In the genomic region with DNA sequence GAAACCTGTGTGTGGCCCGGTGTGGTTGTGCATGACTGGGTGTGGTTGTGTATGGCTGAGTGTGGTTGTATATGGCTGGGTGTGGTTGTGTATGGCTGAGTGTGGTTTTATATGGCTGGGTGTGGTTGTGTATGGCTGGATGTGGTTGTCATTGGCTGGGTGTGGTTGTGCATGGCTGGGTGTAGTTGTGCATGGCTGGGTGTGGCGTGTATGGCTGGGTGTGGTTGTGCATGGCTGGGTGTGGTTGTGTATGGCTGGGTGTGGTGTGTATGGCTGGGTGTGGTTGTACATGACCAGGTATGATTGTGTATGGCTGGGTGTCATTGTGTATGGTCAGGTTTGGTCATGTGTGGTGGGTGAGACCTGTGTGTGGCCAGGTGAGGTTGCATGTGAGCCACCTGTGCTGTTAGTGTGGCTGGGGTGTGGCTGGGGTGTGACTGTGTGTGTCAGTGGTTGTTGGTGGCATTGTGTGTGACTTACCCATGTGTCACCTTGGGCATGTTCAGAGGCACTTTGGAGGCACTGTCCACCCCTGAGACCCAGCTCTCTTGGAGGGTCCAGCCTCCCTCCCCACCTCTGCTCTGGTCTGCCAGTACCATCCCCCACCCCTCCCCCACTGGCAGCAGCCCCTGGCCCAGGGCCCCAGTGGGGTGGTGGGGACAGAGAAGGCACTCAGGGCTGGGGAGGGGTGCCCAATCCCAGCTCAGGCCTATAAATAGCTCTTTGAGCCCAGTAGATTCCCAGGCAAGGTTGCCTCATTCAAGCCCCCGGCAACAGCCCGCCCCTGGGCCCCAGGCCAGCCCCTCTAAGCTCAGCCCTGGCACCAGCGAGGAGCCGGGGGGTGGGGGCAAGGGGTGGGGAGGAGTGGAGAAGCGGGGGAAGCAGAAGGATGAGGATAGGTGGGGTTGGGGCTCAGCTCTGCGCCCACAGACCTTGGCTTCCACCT, we compare ENCODE assay signal across 19 cellular contexts. TPM values are rescaled to one million over a fixed set of nuclear protein-coding genes. Genes with fewer than 3 reads are reported as not detected.
DNase-seq lines count a peak whose midpoint lies in the region; ATAC-seq, FAIRE-seq and TF ChIP-seq lines count a peak whose summit lies in the region.
"Had no signal": no experiment of that assay in that cellular context is flagged by ENCODE, and none has a peak within 500 bp of the region (broad histone marks: within the 10 kb centered on the region; RNA-seq: fewer than 3 reads in every experiment).

No MANE protein-coding gene starts in this region.

- no peak for ATAC-seq in activated CD8-positive, alpha-beta memory T cell treated with anti-CD3 and anti-CD28 coated beads, Interleukin-2, amount 10 ng/mL, durations not matched to agents 7 days and 5 days
- no peak for ATAC-seq in pancreas
- ATAC-seq: body of pancreas had no signal

- H3K4me1 ChIP-seq in pancreas, result no peaks in the 10 kb centered on the region
- H3K4me1 ChIP-seq: body of pancreas had no signal

- CTCF ChIA-PET in activated CD8-positive, alpha-beta memory T cell treated with anti-CD3 and anti-CD28 coated beads, Interleukin-2, amount 10 ng/mL, durations not matched to agents 7 days and 5 days (lab: Charles Lee), result interaction anchor here (0.9 kb wide), 1 partner anchor 153 kb away, joined by 3 read pairs; no protein-coding TSS in a partner anchor

- H3K9me3 ChIP-seq in pancreas, result no peaks in the 10 kb centered on the region
- H3K9me3 ChIP-seq: body of pancreas had no signal

- H3K9me3 Mint-ChIP-seq in activated CD8-positive, alpha-beta memory T cell treated with anti-CD3 and anti-CD28 coated beads, Interleukin-2, amount 10 ng/mL, durations not matched to agents 7 days and 5 days (ENCODE audit: low read depth), result no peaks in the 10 kb centered on the region
- H3K9me3 Mint-ChIP-seq: type B pancreatic cell had no signal

- no peak overlapping the region for H3K4me3 Mint-ChIP-seq in activated CD8-positive, alpha-beta memory T cell treated with anti-CD3 and anti-CD28 coated beads, Interleukin-2, amount 10 ng/mL, durations not matched to agents 7 days and 5 days
- H3K4me3 Mint-ChIP-seq: type B pancreatic cell had no signal

- no peak for TF ChIP-seq CTCF in pancreas (IDR thresholded peaks at IDR 0.05)

- H3K27ac Mint-ChIP-seq in activated CD8-positive, alpha-beta memory T cell treated with anti-CD3 and anti-CD28 coated beads, Interleukin-2, amount 10 ng/mL, durations not matched to agents 7 days and 5 days, result peak overlapping the region; percentile 50
- H3K27ac Mint-ChIP-seq: type B pancreatic cell had no signal

- H3K27ac ChIP-seq in pancreas, result no peak overlapping the region
- H3K27ac ChIP-seq: body of pancreas had no signal

- peaks cover 19% of the 10 kb centered on the region for H3K27me3 Mint-ChIP-seq in activated CD8-positive, alpha-beta memory T cell treated with anti-CD3 and anti-CD28 coated beads, Interleukin-2, amount 10 ng/mL, durations not matched to agents 7 days and 5 days

- H3K36me3 Mint-ChIP-seq in activated CD8-positive, alpha-beta memory T cell treated with anti-CD3 and anti-CD28 coated beads, Interleukin-2, amount 10 ng/mL, durations not matched to agents 7 days and 5 days, result no peaks in the 10 kb centered on the region
- H3K36me3 Mint-ChIP-seq: type B pancreatic cell had no signal

- FAIRE-seq in urothelium cell line (lab: Jason Lieb, UNC), result peak; percentile 42
- FAIRE-seq in pancreas (lab: Jason Lieb, UNC), result no peak
- FAIRE-seq: frontal cortex had no signal

- no peak for DNase-seq in activated CD8-positive, alpha-beta memory T cell treated with anti-CD3 and anti-CD28 coated beads, Interleukin-2, amount 10 ng/mL, durations not matched to agents 7 days and 5 days
- DNase-seq in activated CD8-positive, alpha-beta memory T cell treated with anti-CD3 and anti-CD28 coated beads for 24 hours, result no peak
- DNase-seq in globus pallidus (ENCODE audit: low spot score) (peak; percentile 57), urothelium cell line (ENCODE audit: low spot score) (no peak), activated T-cell treated with anti-CD3 and anti-CD28 coated beads for 4 hours (no peak), pancreas (no peak)
- DNase-seq: ACHN; activated gamma-delta T cell; body of pancreas; effector CD8-positive, alpha-beta T cell; HCEC 1CT; NCI-H2029 treated with DMSO at 0.1 percent for 48 hours; NCI-H774; retina; RPMI8226; stimulated activated CD4-positive, alpha-beta T cell treated with anti-CD3 and anti-CD28 coated beads, Interleukin-1b, Interleukin-23, amount 100 ng/mL, for 48 hours had no signal

- H3K4me3 ChIP-seq in pancreas, result no peak overlapping the region
- H3K4me3 ChIP-seq: body of pancreas had no signal

- H3K36me3 ChIP-seq in pancreas, result no peaks in the 10 kb centered on the region

- WGBS in pancreas, 2 donors, result 51 to 57% methylated on average over 8 of the region's 8 CpGs

- peaks cover 0 to 19% (median 2%) of the 10 kb centered on the region in 4 donors for H3K27me3 ChIP-seq in pancreas

- H3K4me1 Mint-ChIP-seq in activated CD8-positive, alpha-beta memory T cell treated with anti-CD3 and anti-CD28 coated beads, Interleukin-2, amount 10 ng/mL, durations not matched to agents 7 days and 5 days, result peaks cover 26% of the 10 kb centered on the region

- intact Hi-C loops in pancreas (cut with DNase I), result no loop called here

RNA-seq across cellular contexts. Expression of a gene that starts 3.8 kb away (rescaled TPM):
- total RNA-seq in activated CD8-positive, alpha-beta memory T cell treated with anti-CD3 and anti-CD28 coated beads, Interleukin-2, amount 10 ng/mL, durations not matched to agents 7 days and 5 days, result under 1 TPM in 1 of 2 experiments, not detected in 1; 0.05 TPM
- under 1 TPM in 3 of 6 donors, not detected in 3; 0.04 to 0.13 (median 0.06) TPM for total RNA-seq in pancreas
- under 1 TPM; 0.04 to 0.12 TPM for polyA plus RNA-seq in pancreas
- total RNA-seq: body of pancreas; T-helper 2 cell treated with Interferon-gamma antibody and Interleukin-4, amounts not matched to agents 100 ng/mL and 5 ng/mL, for 36 hours had no signal

RNA-seq across cellular contexts. Expression of a gene that starts 4.7 kb away (rescaled TPM):
- total RNA-seq in activated CD8-positive, alpha-beta memory T cell treated with anti-CD3 and anti-CD28 coated beads, Interleukin-2, amount 10 ng/mL, durations not matched to agents 7 days and 5 days, result 10 to 100 TPM; 32.8 to 33.0 TPM
- 1 to 10 TPM; 6.8 to 9.8 (median 8.3) TPM for total RNA-seq in pancreas
- 10 to 100 TPM; 15.7 to 19.1 TPM for polyA plus RNA-seq in pancreas

RNA-seq across cellular contexts. Expression of a gene that starts 15.9 kb away (rescaled TPM):
- total RNA-seq in activated CD8-positive, alpha-beta memory T cell treated with anti-CD3 and anti-CD28 coated beads, Interleukin-2, amount 10 ng/mL, durations not matched to agents 7 days and 5 days, result 100 to 1,000 TPM; 110 to 121 TPM
- 10 to 100 TPM; 21.0 to 40.4 (median 30.8) TPM for total RNA-seq in pancreas
- polyA plus RNA-seq in pancreas, result 100 to 1,000 TPM in 1 of 2 donors, 10 to 100 TPM in 1; 83.1 to 111 TPM

RNA-seq across cellular contexts. Expression of a gene that starts 16.0 kb away (rescaled TPM):
- total RNA-seq in activated CD8-positive, alpha-beta memory T cell treated with anti-CD3 and anti-CD28 coated beads, Interleukin-2, amount 10 ng/mL, durations not matched to agents 7 days and 5 days, result 10 to 100 TPM; 33.1 to 34.8 TPM
- total RNA-seq in pancreas, result 10 to 100 TPM in 4 of 6 donors, 1 to 10 TPM in 2; 7.2 to 13.7 (median 10.3) TPM
- polyA plus RNA-seq in pancreas, result 10 to 100 TPM; 25.9 to 28.9 TPM

RNA-seq across cellular contexts. Expression of a gene that starts 37.8 kb away (rescaled TPM):
- total RNA-seq in activated CD8-positive, alpha-beta memory T cell treated with anti-CD3 and anti-CD28 coated beads, Interleukin-2, amount 10 ng/mL, durations not matched to agents 7 days and 5 days, result 1 to 10 TPM; 3.2 to 7.2 TPM
- 1 to 10 TPM in 2 of 6 donors, under 1 TPM in 4; 0.34 to 1.5 (median 0.89) TPM for total RNA-seq in pancreas
- 1 to 10 TPM; 1.7 to 2.8 TPM for polyA plus RNA-seq in pancreas
- total RNA-seq: body of pancreas, frontal cortex had no signal
